Comparison of ENCODE assay signal across 13 cellular contexts in the genomic region with DNA sequence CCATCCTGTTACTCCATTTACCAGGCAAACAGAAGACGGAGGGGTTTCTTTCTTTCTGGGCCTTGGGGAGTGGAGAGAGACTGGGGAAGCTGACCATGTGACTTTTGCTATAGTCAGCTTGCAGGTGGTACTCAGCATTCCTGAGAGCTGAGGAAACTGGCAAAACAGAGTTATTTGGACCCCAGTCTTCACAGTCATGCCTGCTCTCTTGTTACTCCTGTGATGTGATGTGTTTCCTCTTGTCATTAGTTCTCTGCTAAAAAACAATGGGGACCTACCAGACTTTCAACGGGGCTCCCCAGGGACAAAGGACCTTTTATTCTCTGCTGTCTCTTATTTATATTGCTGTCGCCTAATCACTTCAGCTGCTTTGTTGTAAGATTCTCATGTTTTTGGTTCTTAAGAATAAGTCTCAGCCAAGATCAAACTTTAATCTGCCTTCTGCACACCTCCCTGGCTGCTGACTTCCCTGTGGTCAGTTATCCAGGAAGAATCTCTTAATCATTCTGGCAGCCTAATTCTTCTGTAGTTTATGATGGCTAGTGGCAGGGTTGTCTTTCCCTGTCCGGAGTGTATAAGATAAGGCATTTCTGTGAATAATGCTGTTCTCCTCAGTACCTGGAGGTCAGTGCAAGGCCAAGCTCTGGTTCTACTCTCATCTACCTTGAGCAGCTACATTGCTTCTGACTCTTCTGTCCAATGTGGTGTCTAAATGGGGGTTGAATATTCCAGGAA. TPM values are rescaled to one million over a fixed set of nuclear protein-coding genes. Genes with fewer than 3 reads are reported as not detected.
A peak's percentile ranks its signal among the peaks of the same experiment; 100 is the strongest.
DNase-seq lines count a peak whose midpoint lies in the region; ATAC-seq, FAIRE-seq and TF ChIP-seq lines count a peak whose summit lies in the region.
"Had no signal": no experiment of that assay in that cellular context is flagged by ENCODE, and none has a peak within 500 bp of the region (broad histone marks: within the 10 kb centered on the region; RNA-seq: fewer than 3 reads in every experiment).

No MANE protein-coding gene starts in this region.

- no peaks in the 10 kb centered on the region for H3K9me3 ChIP-seq in CD4-positive, alpha-beta T cell (ENCODE audit: control insufficient read depth, low read length)
- no peaks in the 10 kb centered on the region for H3K9me3 ChIP-seq in esophagus squamous epithelium
- peaks cover 0 to 7% of the 10 kb centered on the region in 2 donors for H3K9me3 ChIP-seq in neuronal stem cell (replicated peaks in 1 of 2; ENCODE audit: control insufficient read depth in 2 of 2, insufficient read depth in 1 of 2, low read depth in 1 of 2, low read length in 2 of 2)

- no peak overlapping the region for H3K18ac ChIP-seq in neuronal stem cell (ENCODE audit: low read length)

- no peak overlapping the region for H3K9ac ChIP-seq in neuronal stem cell (ENCODE audit: low read depth, low read length, poor library complexity)

- H3K14ac ChIP-seq in neuronal stem cell (ENCODE audit: low read length): no peak overlapping the region

- no peaks in the 10 kb centered on the region for H3K9me3 Mint-ChIP-seq in CD4-positive, alpha-beta T cell
- H3K9me3 Mint-ChIP-seq in activated T-cell treated with anti-CD3 and anti-CD28 coated beads, Interleukin-2, amount 50 U/mL, for 24 hours: no peaks in the 10 kb centered on the region
- H3K9me3 Mint-ChIP-seq: activated naive CD4-positive, alpha-beta T cell treated with anti-CD3 and anti-CD28 coated beads, Interleukin-2, amount 50 U/mL, for 72 hours; IgD-negative memory B cell had no signal

- no peaks in the 10 kb centered on the region for H3K27me3 ChIP-seq in CD4-positive, alpha-beta T cell (ENCODE audit: control insufficient read depth, insufficient read depth, low read length)
- peaks cover 0 to 4% (median 0%) of the 10 kb centered on the region in 4 donors for H3K27me3 ChIP-seq in esophagus squamous epithelium
- peaks cover 0 to 10% (median 0%) of the 10 kb centered on the region in 3 experiments for H3K27me3 ChIP-seq in neuronal stem cell (ENCODE audit: control insufficient read depth in 3 of 3, insufficient read depth in 3 of 3, low read depth in 1 of 3, low read length in 3 of 3)

- H3K4me3 Mint-ChIP-seq in CD4-positive, alpha-beta T cell: no peak overlapping the region
- no peak overlapping the region for H3K4me3 Mint-ChIP-seq in activated T-cell treated with anti-CD3 and anti-CD28 coated beads, Interleukin-2, amount 50 U/mL, for 24 hours
- H3K4me3 Mint-ChIP-seq: B cell, IgD-negative memory B cell had no signal

- DNase-seq in CD4-positive, alpha-beta T cell: no peak
- peak; percentile 66 for DNase-seq in OCI-M1 (lab: John Stamatoyannopoulos, UW)
- DNase-seq in esophagus squamous epithelium (lab: John Stamatoyannopoulos, UW): no peak
- peak; percentile 38 for DNase-seq in neuronal stem cell (ENCODE audit: low spot score)
- DNase-seq in HTR-8/SVneo (ENCODE audit: insufficient read length, low spot score): no peak
- DNase-seq in activated T-cell treated with anti-CD3 and anti-CD28 coated beads, Interleukin-2, amount 50 U/mL, for 24 hours: no peak
- DNase-seq in activated T-cell treated with anti-CD3 and anti-CD28 coated beads for 4 hours: no peak

- CTCF ChIA-PET in CD4-positive, alpha-beta T cell (lab: Charles Lee): no interaction called here

- no peak overlapping the region for H3K23ac ChIP-seq in neuronal stem cell (ENCODE audit: low read depth, low read length, poor library complexity)

- no peak for TF ChIP-seq POLR2A in esophagus squamous epithelium (IDR thresholded peaks at IDR 0.05)

- H2BK120ac ChIP-seq in neuronal stem cell (ENCODE audit: low read depth, low read length): no peak overlapping the region

- no peak for TF ChIP-seq CTCF in CD4-positive, alpha-beta T cell (IDR thresholded peaks at IDR 0.05)
- no peak for TF ChIP-seq CTCF in esophagus squamous epithelium (IDR thresholded peaks at IDR 0.05)

- H4K8ac ChIP-seq in neuronal stem cell (ENCODE audit: low read depth, low read length): no peak overlapping the region

- H3K36me3 ChIP-seq in esophagus squamous epithelium: no peaks in the 10 kb centered on the region
- H3K36me3 ChIP-seq in neuronal stem cell (replicated peaks in 1 of 2; ENCODE audit: control insufficient read depth in 2 of 2, insufficient read depth in 2 of 2, low read length in 2 of 2): peaks cover 3 to 37% of the 10 kb centered on the region in 2 donors

- H2BK12ac ChIP-seq in neuronal stem cell (ENCODE audit: low read length): no peak overlapping the region

- no peak overlapping the region for H3K27ac ChIP-seq in CD4-positive, alpha-beta T cell (ENCODE audit: low read depth, low read length)
- peak overlapping the region in 3 of 4 donors; percentile 47 to 75 (median 65) for H3K27ac ChIP-seq in esophagus squamous epithelium
- H3K27ac ChIP-seq in neuronal stem cell (replicated peaks; ENCODE audit: low read length): no peak overlapping the region

- H2BK15ac ChIP-seq in neuronal stem cell (ENCODE audit: low read length): no peak overlapping the region

- peaks cover 2% of the 10 kb centered on the region for H3K27me3 Mint-ChIP-seq in CD4-positive, alpha-beta T cell
- no peaks in the 10 kb centered on the region for H3K27me3 Mint-ChIP-seq in activated T-cell treated with anti-CD3 and anti-CD28 coated beads, Interleukin-2, amount 50 U/mL, for 24 hours
- H3K27me3 Mint-ChIP-seq: B cell, IgD-negative memory B cell had no signal

- H3K27ac Mint-ChIP-seq in CD4-positive, alpha-beta T cell: peak overlapping the region; percentile 34
- H3K27ac Mint-ChIP-seq in activated T-cell treated with anti-CD3 and anti-CD28 coated beads, Interleukin-2, amount 50 U/mL, for 24 hours: no peak overlapping the region
- H3K27ac Mint-ChIP-seq: activated naive CD4-positive, alpha-beta T cell treated with anti-CD3 and anti-CD28 coated beads, Interleukin-2, amount 50 U/mL, for 72 hours; B cell had no signal

- no peak overlapping the region for H3K4ac ChIP-seq in neuronal stem cell (ENCODE audit: low read length)

- no peak overlapping the region for H2AK5ac ChIP-seq in neuronal stem cell (ENCODE audit: low read depth, low read length)

- peaks cover 5 to 55% (median 8%) of the 10 kb centered on the region in 3 donors for H3K4me1 ChIP-seq in esophagus squamous epithelium
- peaks cover 12 to 33% of the 10 kb centered on the region in 2 donors for H3K4me1 ChIP-seq in neuronal stem cell (ENCODE audit: control insufficient read depth in 2 of 2, insufficient read depth in 1 of 2, low read depth in 1 of 2, low read length in 2 of 2)

- peaks cover 31% of the 10 kb centered on the region for H3K4me1 Mint-ChIP-seq in CD4-positive, alpha-beta T cell (ENCODE audit: low read depth)
- H3K4me1 Mint-ChIP-seq in activated T-cell treated with anti-CD3 and anti-CD28 coated beads, Interleukin-2, amount 50 U/mL, for 24 hours (ENCODE audit: low read depth): peaks cover 23% of the 10 kb centered on the region

- peak overlapping the region in 3 of 4 donors; percentile 13 to 31 (median 20) for H3K4me3 ChIP-seq in esophagus squamous epithelium
- no peak overlapping the region for H3K4me3 ChIP-seq in neuronal stem cell (ENCODE audit: low read length in 2 of 2)
- H3K4me3 ChIP-seq: skin epidermis had no signal

- H4K91ac ChIP-seq in neuronal stem cell (ENCODE audit: low read depth, low read length, poor library complexity): no peak overlapping the region

- no peak overlapping the region for H3K4me2 ChIP-seq in neuronal stem cell (ENCODE audit: insufficient read depth, low read length, poor library complexity, severe bottlenecking)

- H3K79me1 ChIP-seq in neuronal stem cell (ENCODE audit: low read depth, low read length): peaks cover 4% of the 10 kb centered on the region

- POLR2A ChIA-PET in CD4-positive, alpha-beta T cell (lab: Charles Lee): interaction anchor here (3.9 kb wide), 1 partner anchor 36 kb away, joined by 28 read pairs; the partner anchor contains the start of genes HAUS2 and LRRC57

- WGBS in esophagus squamous epithelium, 2 donors: 47 to 68% methylated on average over 4 of the region's 4 CpGs
- no CpG with 5 or more reads among the region's 4 CpGs for WGBS in neuronal stem cell (ENCODE audit: extremely low coverage in 2 of 2, insufficient read length in 2 of 2, insufficient replicate concordance in 1 of 2), 2 donors

- no peaks in the 10 kb centered on the region for H3K36me3 Mint-ChIP-seq in CD4-positive, alpha-beta T cell (ENCODE audit: low read depth)
- H3K36me3 Mint-ChIP-seq in activated T-cell treated with anti-CD3 and anti-CD28 coated beads, Interleukin-2, amount 50 U/mL, for 24 hours (ENCODE audit: low read depth): peaks cover 6% of the 10 kb centered on the region
- H3K36me3 Mint-ChIP-seq: activated naive CD4-positive, alpha-beta T cell treated with anti-CD3 and anti-CD28 coated beads, Interleukin-2, amount 50 U/mL, for 72 hours had no signal

- H2BK5ac ChIP-seq in neuronal stem cell (ENCODE audit: low read length): no peak overlapping the region

- H2AFZ ChIP-seq in neuronal stem cell (ENCODE audit: low read length): peak overlapping the region; percentile 18

- ATAC-seq in CD4-positive, alpha-beta T cell (ENCODE audit: poor library complexity): no peak
- no peak for ATAC-seq in HG03196 (IDR thresholded peaks at IDR 0.05; ENCODE audit: unreplicated experiment)
- ATAC-seq: activated naive CD4-positive, alpha-beta T cell treated with anti-CD3 and anti-CD28 coated beads, Interleukin-2, amount 50 U/mL, for 72 hours; left lobe of liver had no signal

- intact Hi-C loops in CD4-positive, alpha-beta T cell (cut with DNase I, micrococcal nuclease): no loop called here
- intact Hi-C loops in esophagus squamous epithelium (cut with DNase I): no loop called here

- FAIRE-seq in HTR-8/SVneo (lab: Jason Lieb, UNC): no peak

RNA-seq across cellular contexts. Expression of gene STARD9, which starts 8.8 kb away (rescaled TPM):
- 1 to 10 TPM; 2.8 to 4.6 TPM for total RNA-seq in CD4-positive, alpha-beta T cell
- 10 to 100 TPM in 1 of 4 donors, 1 to 10 TPM in 3; 1.4 to 14.5 (median 2.3) TPM for total RNA-seq in esophagus squamous epithelium
- polyA plus RNA-seq in neuronal stem cell (2013, experiment 1 of 2): 3.1 TPM
- polyA plus RNA-seq in neuronal stem cell (2013, experiment 2 of 2): 3.0 TPM

RNA-seq across cellular contexts. Expression of gene HAUS2, which starts 35.6 kb away (rescaled TPM):
- total RNA-seq in CD4-positive, alpha-beta T cell: 10 to 100 TPM; 23.0 to 28.2 TPM
- 10 to 100 TPM in 3 of 4 donors, 1 to 10 TPM in 1; 6.6 to 28.5 (median 16.7) TPM for total RNA-seq in esophagus squamous epithelium
- polyA plus RNA-seq in neuronal stem cell (2013, experiment 1 of 2): 17.2 TPM
- 18.4 TPM for polyA plus RNA-seq in neuronal stem cell (2013, experiment 2 of 2)

RNA-seq across cellular contexts. Expression of gene LRRC57, which starts 35.6 kb away (rescaled TPM):
- total RNA-seq in CD4-positive, alpha-beta T cell: 10 to 100 TPM; 25.8 to 29.6 TPM
- total RNA-seq in esophagus squamous epithelium: 10 to 100 TPM; 10.5 to 13.0 (median 11.7) TPM
- 8.5 TPM for polyA plus RNA-seq in neuronal stem cell (2013, experiment 1 of 2)
- polyA plus RNA-seq in neuronal stem cell (2013, experiment 2 of 2): 9.2 TPM

Comparison
In these comparisons a context has a peak if more than half of its experiments do, and no peak if none do; other contexts are left out.
1. DNase-seq: peak in OCI-M1 (single experiment) and neuronal stem cell (single experiment); none in CD4-positive, alpha-beta T cell (0 of 10), esophagus squamous epithelium (single experiment), HTR-8/SVneo (single experiment), activated T-cell treated with anti-CD3 and anti-CD28 coated beads, Interleukin-2, amount 50 U/mL, for 24 hours (single experiment) and activated T-cell treated with anti-CD3 and anti-CD28 coated beads for 4 hours (single experiment).
2. H3K27ac ChIP-seq: peak in esophagus squamous epithelium (3 of 4); none in CD4-positive, alpha-beta T cell (single experiment) and neuronal stem cell (single experiment).
3. H3K4me3 ChIP-seq: peak in esophagus squamous epithelium (3 of 4); none in neuronal stem cell (0 of 2).